In the genomic region with DNA sequence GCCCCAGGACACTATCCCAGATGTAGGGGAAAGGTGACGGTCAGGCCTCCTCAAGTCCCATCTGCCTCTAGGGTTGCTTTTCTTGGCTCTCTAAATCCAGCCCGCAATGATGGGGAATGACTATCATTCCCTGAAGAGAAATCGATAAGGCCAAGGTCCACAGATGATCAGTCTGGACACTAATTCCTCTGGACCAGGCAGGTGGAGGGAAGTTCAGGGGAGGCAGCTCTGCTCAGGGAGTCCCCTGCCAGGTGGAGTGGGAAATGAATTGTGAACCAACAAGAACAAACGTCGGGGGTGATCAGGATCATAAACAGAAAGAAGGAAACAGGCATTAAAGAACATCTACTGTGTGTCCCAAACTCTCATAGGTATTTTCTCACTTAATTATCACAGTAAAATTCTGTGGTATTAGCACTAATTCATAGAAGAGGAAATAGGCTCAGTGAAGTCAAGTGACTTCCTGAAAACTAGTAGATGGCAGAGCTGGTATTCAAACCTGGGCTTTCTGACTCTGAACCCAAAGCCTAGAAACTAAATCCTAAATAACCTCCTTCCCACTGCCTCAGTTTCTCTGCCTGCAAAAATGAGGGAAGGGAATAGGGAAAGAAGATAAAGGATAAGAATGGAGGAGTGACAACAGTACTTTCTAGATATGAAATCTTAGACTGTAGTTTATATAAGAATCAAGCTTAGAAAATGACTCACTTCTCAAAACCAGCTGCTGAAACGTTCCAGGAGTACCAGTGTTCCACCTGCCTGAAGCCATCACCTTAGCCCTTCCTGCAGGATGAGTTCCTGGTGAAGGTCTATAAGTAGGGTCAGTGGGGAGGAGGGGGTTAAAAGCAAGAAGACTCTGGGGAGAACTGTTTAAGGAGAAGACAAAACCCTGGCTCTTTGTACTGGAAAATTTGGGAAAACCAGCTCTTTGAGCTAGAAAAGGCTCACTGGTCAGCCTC, we compare ENCODE assay signal across 8 cellular contexts. TPM values are rescaled to one million over a fixed set of nuclear protein-coding genes. Genes with fewer than 3 reads are reported as not detected.
A peak's percentile ranks its signal among the peaks of the same experiment; 100 is the strongest.
DNase-seq lines count a peak whose midpoint lies in the region; ATAC-seq and TF ChIP-seq lines count a peak whose summit lies in the region.

No MANE protein-coding gene starts in this region.

- H3K27me3 ChIP-seq in NT2/D1 (ENCODE audit: insufficient read depth, insufficient read length) (peaks cover 2% of the 10 kb centered on the region), skeletal muscle tissue (ENCODE audit: control insufficient read depth in 3 of 3, insufficient read depth in 3 of 3, low read length in 3 of 3) (no peaks in the 10 kb centered on the region)

- H3K27ac ChIP-seq in skeletal muscle tissue (ENCODE audit: low read depth, low read length) = peak overlapping the region; percentile 98

- H3K9me3 ChIP-seq in NT2/D1 (ENCODE audit: insufficient read depth, low read length) = no peaks in the 10 kb centered on the region
- no peaks in the 10 kb centered on the region for H3K9me3 ChIP-seq in skeletal muscle tissue (ENCODE audit: control insufficient read depth in 3 of 3, low read length in 3 of 3)

- H3K9ac ChIP-seq in NT2/D1 (ENCODE audit: insufficient read length, low read depth) = peak overlapping the region; percentile 3
- H3K9ac ChIP-seq in skeletal muscle tissue (ENCODE audit: low read depth in 1 of 3, low read length in 3 of 3) = peak overlapping the region; percentile 24 to 68 (median 43)

- H3K4me1 ChIP-seq in NT2/D1 (ENCODE audit: insufficient read depth, insufficient read length) (peaks cover 27% of the 10 kb centered on the region), skeletal muscle tissue (ENCODE audit: control insufficient read depth in 3 of 3, insufficient read depth in 3 of 3, low read length in 3 of 3) (peaks cover 90 to 99% (median 99%) of the 10 kb centered on the region in 3 donors)

- DNase-seq in NCI-H146 (lab: John Stamatoyannopoulos, UW) (peak; percentile 21), NCI-H146 treated with DMSO at 0.1 percent for 48 hours (lab: John Stamatoyannopoulos, UW; ENCODE audit: unreplicated experiment) (no peak), NT2/D1 (ENCODE audit: low read depth, low spot score) (no peak), epithelial cell of esophagus (ENCODE audit: low read depth) (peak; percentile 38), RPMI8226 (no peak), GOT3 (lab: John Stamatoyannopoulos, UW) (no peak)

- ATAC-seq in HG02981 (IDR thresholded peaks at IDR 0.05; ENCODE audit: unreplicated experiment) = no peak

- peaks cover 14% of the 10 kb centered on the region for H3K36me3 ChIP-seq in NT2/D1 (ENCODE audit: insufficient read depth, insufficient read length, low read length)
- peaks cover 0 to 11% (median 2%) of the 10 kb centered on the region in 3 donors for H3K36me3 ChIP-seq in skeletal muscle tissue (ENCODE audit: control insufficient read depth in 3 of 3, insufficient read depth in 3 of 3, low read length in 3 of 3)

- H3K4me3 ChIP-seq in NT2/D1 (ENCODE audit: insufficient read length, low read depth) = no peak overlapping the region
- H3K4me3 ChIP-seq in epithelial cell of esophagus (ENCODE audit: low read length) = no peak overlapping the region
- no peak overlapping the region for H3K4me3 ChIP-seq in skeletal muscle tissue (ENCODE audit: low read length in 3 of 3)

- no peak for TF ChIP-seq CTCF in epithelial cell of esophagus (IDR thresholded peaks at IDR 0.05; ENCODE audit: insufficient read depth, low read depth, low read length, missing control alignments)

RNA-seq across cellular contexts. Expression of gene BMF, which starts 7.5 kb away (rescaled TPM):
- total RNA-seq in skeletal muscle tissue = 8.4 TPM

RNA-seq across cellular contexts. Expression of gene BUB1B, which starts 59.6 kb away (rescaled TPM):
- 8.4 TPM for total RNA-seq in skeletal muscle tissue

Comparison
In these comparisons a context has a peak if more than half of its experiments do, and no peak if none do; other contexts are left out.
1. DNase-seq: peak in NCI-H146 (single experiment) and epithelial cell of esophagus (single experiment); none in NCI-H146 treated with DMSO at 0.1 percent for 48 hours (single experiment), NT2/D1 (single experiment), RPMI8226 (single experiment) and GOT3 (single experiment).